ENCODE assay signal across 21 cellular contexts in genomic region chr7:112765105-112765504, GRCh38. TPM values are rescaled to one million over a fixed set of nuclear protein-coding genes. Genes with fewer than 3 reads are reported as not detected.
A peak's percentile ranks its signal among the peaks of the same experiment; 100 is the strongest.
DNase-seq lines count a peak whose midpoint lies in the region; ATAC-seq, FAIRE-seq and TF ChIP-seq lines count a peak whose summit lies in the region.
"Had no signal": no experiment of that assay in that cellular context is flagged by ENCODE, and none has a peak within 500 bp of the region (broad histone marks: within the 10 kb centered on the region; RNA-seq: fewer than 3 reads in every experiment).

No MANE protein-coding gene starts in this region.

- no peak for FAIRE-seq in GM12892 (lab: Jason Lieb, UNC)
- FAIRE-seq: HTR-8/SVneo had no signal

- no peak overlapping the region for H3K4me3 Mint-ChIP-seq in T-helper 1 cell treated with Interleukin-12 subunit alpha and Interleukin-12 subunit beta and Interleukin-4 antibody, amounts not matched to agents 30 μg/mL and 1 μg/mL, for 36 hours
- H3K4me3 Mint-ChIP-seq: CD14-positive monocyte had no signal

- DNase-seq in SW480 (ENCODE audit: low spot score) (no peak), NCI-H345 (lab: John Stamatoyannopoulos, UW) (no peak), C1 segment of cervical spinal cord (lab: John Stamatoyannopoulos, UW) (no peak), GM12892 (ENCODE audit: insufficient read length) (no peak)
- DNase-seq: ACHN, AML-193, DMS79 treated with DMSO at 0.1 percent for 48 hours, IMR-90, Karpas-422, MG63, NCI-H1092, NCI-H2081, NCI-H2171 treated with DMSO at 0.1 percent for 48 hours, NCI-H446 treated with DMSO at 0.1 percent for 48 hours, NCI-H69 had no signal

- H3K27me3 Mint-ChIP-seq in T-helper 1 cell treated with Interleukin-12 subunit alpha and Interleukin-12 subunit beta and Interleukin-4 antibody, amounts not matched to agents 30 μg/mL and 1 μg/mL, for 36 hours (ENCODE audit: low read depth) = no peaks in the 10 kb centered on the region

- TF ChIP-seq POLR2A in GM12892 (IDR thresholded peaks at IDR 0.05; ENCODE audit: low read depth, low read length) = no peak

- H3K27ac Mint-ChIP-seq in T-helper 1 cell treated with Interleukin-12 subunit alpha and Interleukin-12 subunit beta and Interleukin-4 antibody, amounts not matched to agents 30 μg/mL and 1 μg/mL, for 36 hours = peak overlapping the region; percentile 6
- H3K27ac Mint-ChIP-seq: CD14-positive monocyte had no signal

- H3K9me3 Mint-ChIP-seq in T-helper 1 cell treated with Interleukin-12 subunit alpha and Interleukin-12 subunit beta and Interleukin-4 antibody, amounts not matched to agents 30 μg/mL and 1 μg/mL, for 36 hours = no peaks in the 10 kb centered on the region
- H3K9me3 Mint-ChIP-seq: CD14-positive monocyte had no signal

- H3K36me3 Mint-ChIP-seq in T-helper 1 cell treated with Interleukin-12 subunit alpha and Interleukin-12 subunit beta and Interleukin-4 antibody, amounts not matched to agents 30 μg/mL and 1 μg/mL, for 36 hours (ENCODE audit: low read depth) = peaks cover 17% of the 10 kb centered on the region

- peaks cover 13% of the 10 kb centered on the region for H3K4me1 Mint-ChIP-seq in T-helper 1 cell treated with Interleukin-12 subunit alpha and Interleukin-12 subunit beta and Interleukin-4 antibody, amounts not matched to agents 30 μg/mL and 1 μg/mL, for 36 hours (ENCODE audit: low read depth)
- H3K4me1 Mint-ChIP-seq: CD14-positive monocyte had no signal

- ATAC-seq in GM21447 (IDR thresholded peaks at IDR 0.05; ENCODE audit: unreplicated experiment) (peak; percentile 55), HG03354 (IDR thresholded peaks at IDR 0.05; ENCODE audit: poor library complexity, severe bottlenecking, unreplicated experiment) (peak; percentile 66)
- ATAC-seq: Panc1 had no signal

RNA-seq across cellular contexts. Expression of gene TMEM168, which starts 25.1 kb away (rescaled TPM):
- polyA plus RNA-seq in GM12892 (2012; ENCODE audit: missing spikeins) = 19.5 TPM
